In the genomic region with DNA sequence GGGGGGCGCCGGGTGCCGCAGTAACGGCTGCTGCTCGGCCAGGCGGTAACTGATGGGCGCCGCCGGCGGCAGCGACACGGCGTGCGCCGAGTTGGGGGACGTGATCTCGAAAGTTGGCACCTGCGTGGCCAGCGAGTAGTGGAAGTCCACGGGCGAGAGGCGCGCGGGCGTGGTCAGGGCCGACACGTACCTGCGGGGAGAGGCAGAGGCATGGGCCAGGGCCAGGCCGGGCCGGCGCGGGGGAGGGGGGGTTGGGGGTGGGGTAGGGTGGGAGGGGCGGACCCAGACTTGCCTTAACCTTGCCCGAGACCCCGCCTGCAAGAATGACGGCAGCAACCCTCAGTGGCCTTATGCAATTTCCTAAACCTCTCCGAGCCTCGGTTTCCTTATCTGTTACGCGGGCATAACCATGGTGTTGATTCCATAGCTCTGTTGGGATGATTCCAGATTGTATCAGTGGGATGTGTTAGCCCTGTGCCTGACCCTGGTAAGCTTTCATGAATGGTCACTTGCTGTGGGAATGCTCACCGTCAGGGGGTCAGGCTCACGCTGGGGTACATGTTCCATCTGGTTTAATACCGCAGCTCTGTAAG, we compare ENCODE assay signal across 8 cellular contexts. TPM values are rescaled to one million over a fixed set of nuclear protein-coding genes. Genes with fewer than 3 reads are reported as not detected.
DNase-seq lines count a peak whose midpoint lies in the region; ATAC-seq and TF ChIP-seq lines count a peak whose summit lies in the region.

No MANE protein-coding gene starts in this region.

- RAD21 ChIA-PET in HCT116 (lab: Charles Lee; ENCODE audit: low non-redundant PET in 1 of 2, low total read pairs in 2 of 2, uncharacterized antibody in 2 of 2, unreplicated experiment in 2 of 2), result no interaction called here

- TF ChIP-seq POLR2A in HCT116 (IDR thresholded peaks at IDR 0.05; ENCODE audit: borderline replicate concordance, extremely low read depth, insufficient read depth, insufficient read length), result no peak

- no peak for ATAC-seq in HCT116
- ATAC-seq in heart right ventricle, result peak in 7 of 8 donors; percentile 8 to 35 (median 21)
- ATAC-seq in PC-3, result no peak

- CTCF ChIA-PET in A673 (lab: Charles Lee) (interaction anchor here (0.7 kb wide), 1 partner anchor 65 kb away, joined by 4 read pairs; no protein-coding TSS in a partner anchor), HCT116 (lab: Charles Lee) (interaction anchor here (1.3 kb wide), 1 partner anchor 61 kb away, joined by 7 read pairs; no protein-coding TSS in a partner anchor), PC-3 (lab: Charles Lee) (no interaction called here)

- no peak for TF ChIP-seq RAD21 in HCT116 (IDR thresholded peaks at IDR 0.05; ENCODE audit: low read depth)

- no peaks in the 10 kb centered on the region for H3K9me2 ChIP-seq in HCT116 (ENCODE audit: insufficient read depth)
- no peaks in the 10 kb centered on the region for H3K9me2 ChIP-seq in PC-3 (replicated peaks; ENCODE audit: low read length)

- H3K4me2 ChIP-seq in HCT116 (ENCODE audit: low read length), result peak overlapping the region; percentile 85; the same call in 1 of the 2 replicates
- H3K4me2 ChIP-seq in skeletal muscle satellite cell (ENCODE audit: low read length), result peak overlapping the region; percentile 83
- no peak overlapping the region for H3K4me2 ChIP-seq in PC-3 (ENCODE audit: low read length)

- no peak overlapping the region for H3K27ac ChIP-seq in A673 (ENCODE audit: low read depth, low read length, poor library complexity, severe bottlenecking)
- H3K27ac ChIP-seq in HCT116 (ENCODE audit: low read depth, low read length), result no peak overlapping the region; the same call in 1 of the 2 replicates
- peak overlapping the region in 9 of 10 donors; percentile 46 to 71 (median 67) for H3K27ac ChIP-seq in heart right ventricle
- H3K27ac ChIP-seq in PC-3 (ENCODE audit: low read length), result no peak overlapping the region

- H3K36me3 ChIP-seq in A673 (ENCODE audit: insufficient read depth, low read length, poor library complexity, severe bottlenecking) (no peaks in the 10 kb centered on the region), HCT116 (ENCODE audit: control insufficient read depth in 1 of 2, insufficient read depth in 2 of 2, low read length in 2 of 2) (no peaks in the 10 kb centered on the region), heart right ventricle (peaks cover 0 to 23% (median 0%) of the 10 kb centered on the region in 9 donors), skeletal muscle satellite cell (ENCODE audit: insufficient read depth, low read length) (no peaks in the 10 kb centered on the region), PC-3 (ENCODE audit: low read depth, low read length) (no peaks in the 10 kb centered on the region)

- POLR2A ChIA-PET in A673 (lab: Charles Lee; ENCODE audit: low non-redundant PET) (no interaction called here), HCT116 (lab: Charles Lee) (no interaction called here), PC-3 (lab: Charles Lee; ENCODE audit: unreplicated experiment) (no interaction called here)

- DNase-seq in A673 (ENCODE audit: low spot score) (no peak), HCT116 (ENCODE audit: low read depth, low spot score) (no peak), activated T-cell treated with anti-CD3 and anti-CD28 coated beads for 4 hours (peak; percentile 14), heart right ventricle (peak; percentile 17 to 36), PC-3 (no peak), GM19238 (ENCODE audit: insufficient read length, low spot score) (no peak), epidermal melanocyte (ENCODE audit: insufficient read length, low spot score) (no peak)

- H3K27me3 ChIP-seq in A673 (replicated peaks; ENCODE audit: insufficient read depth, low read depth, low read length, poor library complexity) (peaks cover 13% of the 10 kb centered on the region), HCT116 (ENCODE audit: insufficient read depth, low read length) (no peaks in the 10 kb centered on the region), heart right ventricle (peaks cover 0 to 44% (median 0%) of the 10 kb centered on the region in 7 donors), skeletal muscle satellite cell (ENCODE audit: control insufficient read depth, insufficient read depth, low read length) (peaks cover 64% of the 10 kb centered on the region), PC-3 (ENCODE audit: low read length) (no peaks in the 10 kb centered on the region)

- no TSS peak for BruUV-seq in A673 (replicated peaks; lab: Mats Ljungman, UMichigan)
- no TSS peak for BruUV-seq in HCT116 (replicated peaks; lab: Mats Ljungman, UMichigan)
- BruUV-seq in PC-3 (replicated peaks; lab: Mats Ljungman, UMichigan), result no TSS peak

- H3K9ac ChIP-seq in HCT116 (ENCODE audit: low read length), result no peak overlapping the region
- no peak overlapping the region for H3K9ac ChIP-seq in skeletal muscle satellite cell (ENCODE audit: low read depth, low read length)
- H3K9ac ChIP-seq in PC-3 (ENCODE audit: low read length), result no peak overlapping the region

- H3K4me1 ChIP-seq in A673 (ENCODE audit: insufficient read depth, low read length, poor library complexity, severe bottlenecking) (no peaks in the 10 kb centered on the region), HCT116 (ENCODE audit: control insufficient read depth in 1 of 2, insufficient read depth in 2 of 2, low read length in 2 of 2) (peaks cover 0 to 21% of the 10 kb centered on the region in 2 experiments; a peak in 2 of 4 replicates), heart right ventricle (peaks cover 3 to 25% (median 17%) of the 10 kb centered on the region in 9 donors), skeletal muscle satellite cell (ENCODE audit: control insufficient read depth, insufficient read depth, low read length) (no peaks in the 10 kb centered on the region), PC-3 (ENCODE audit: insufficient read depth, low read length) (no peaks in the 10 kb centered on the region)

- H3K9me3 ChIP-seq in A673 (ENCODE audit: low read depth, low read length, poor library complexity, severe bottlenecking), result no peaks in the 10 kb centered on the region
- no peaks in the 10 kb centered on the region for H3K9me3 ChIP-seq in HCT116 (ENCODE audit: control insufficient read depth in 1 of 2, insufficient read depth in 1 of 2, low read depth in 1 of 2, low read length in 2 of 2)
- no peaks in the 10 kb centered on the region for H3K9me3 ChIP-seq in heart right ventricle
- no peaks in the 10 kb centered on the region for H3K9me3 ChIP-seq in skeletal muscle satellite cell (replicated peaks; ENCODE audit: low read length)
- no peaks in the 10 kb centered on the region for H3K9me3 ChIP-seq in PC-3 (ENCODE audit: low read length)

- 17 to 20% methylated on average over 43 of the region's 43 CpGs for WGBS in heart right ventricle, 2 donors

- intact Hi-C loops in A673 (cut with micrococcal nuclease; ENCODE audit: unreplicated experiment), result loop anchor here (10.0 kb wide), 1 partner anchor 214 kb away; no protein-coding TSS in a partner anchor
- intact Hi-C loops in HCT116 (cut with micrococcal nuclease), result loop anchor here (10.0 kb wide), 2 partner anchors 214 to 306 kb away; no protein-coding TSS in a partner anchor
- intact Hi-C loops in heart right ventricle (cut with DNase I), result loop anchor here in 4 of 10 donors (5.0 to 10.0 kb wide), 5 partner anchors 51 to 224 kb away; partner anchors contain the start of gene PSD2 (in 1 of the 4)
- intact Hi-C loops in PC-3 (cut with micrococcal nuclease), result no loop called here

- H4K20me1 ChIP-seq in HCT116 (ENCODE audit: insufficient read depth) (no peaks in the 10 kb centered on the region), PC-3 (ENCODE audit: low read length) (no peaks in the 10 kb centered on the region)

- no peak for TF ChIP-seq CTCF in A673 (conservative IDR thresholded peaks at IDR 0.05; ENCODE audit: low read depth, low read length)
- TF ChIP-seq CTCF in HCT116 (IDR thresholded peaks at IDR 0.05 in 2 of 3, conservative IDR thresholded peaks at IDR 0.05 in 1 of 3; ENCODE audit: borderline replicate concordance in 1 of 3, insufficient read depth in 1 of 3, low read depth in 2 of 3, low read length in 2 of 3), result no peak
- no peak for TF ChIP-seq CTCF in heart right ventricle (IDR thresholded peaks at IDR 0.05)
- no peak for TF ChIP-seq CTCF in PC-3 (conservative IDR thresholded peaks at IDR 0.05; ENCODE audit: low read depth, low read length)

- no peak overlapping the region for H2AFZ ChIP-seq in HCT116 (ENCODE audit: low read depth, low read length, poor library complexity, severe bottlenecking)
- no peak overlapping the region for H2AFZ ChIP-seq in PC-3 (ENCODE audit: low read length)

- H3K79me2 ChIP-seq in HCT116 (ENCODE audit: insufficient read depth, low read length) (no peaks in the 10 kb centered on the region), PC-3 (ENCODE audit: low read length) (no peaks in the 10 kb centered on the region)

- H3K4me3 ChIP-seq in A673 (ENCODE audit: low read depth, low read length, poor library complexity, severe bottlenecking), result peak overlapping the region; percentile 66
- no peak overlapping the region for H3K4me3 ChIP-seq in HCT116 (replicated peaks in 1 of 2; ENCODE audit: low read depth in 1 of 2, low read length in 2 of 2)
- peak overlapping the region; percentile 28 to 70 (median 62) for H3K4me3 ChIP-seq in heart right ventricle
- H3K4me3 ChIP-seq in skeletal muscle satellite cell (ENCODE audit: low read length), result peak overlapping the region; percentile 70
- H3K4me3 ChIP-seq in PC-3 (ENCODE audit: low read length), result no peak overlapping the region

- H3F3A ChIP-seq in PC-3 (ENCODE audit: low read length, unreplicated experiment), result no peaks in the 10 kb centered on the region

TF ChIP-seq in HCT116, 20 proteins besides CTCF, POLR2A, EP300 and RAD21 (continues in another document):
- TF ChIP-seq MAX (IDR thresholded peaks at IDR 0.05) (no peak), EZH2 (IDR thresholded peaks at IDR 0.05) (no peak), ZNF274 (IDR thresholded peaks at IDR 0.05; ENCODE audit: low read depth, low read length) (no peak), YY1 (IDR thresholded peaks at IDR 0.05; ENCODE audit: extremely low read depth, insufficient replicate concordance, low read depth, low read length) (no peak), ELF1 (IDR thresholded peaks at IDR 0.05; ENCODE audit: borderline replicate concordance, low read depth) (no peak), POLR2AphosphoS5 (IDR thresholded peaks at IDR 0.05; ENCODE audit: low read depth, low read length) (no peak), EGR1 (IDR thresholded peaks at IDR 0.05; ENCODE audit: low read depth) (no peak), SP1 (IDR thresholded peaks at IDR 0.05; ENCODE audit: low read depth) (no peak)

RNA-seq across cellular contexts. Expression of gene PSD2, which starts 53.0 kb away (rescaled TPM):
- 0.26 and 0.70 TPM in 2 replicates for total RNA-seq in A673 (2021)
- total RNA-seq in HCT116 (2021; ENCODE audit: unreplicated experiment), result 0.79 TPM
- 0.25 and 0.29 TPM in 2 replicates for polyA plus RNA-seq in HCT116 (2012)
- total RNA-seq in heart right ventricle, result under 1 TPM in 2 of 10 donors, not detected in 8; 0.08 to 0.09 TPM
- polyA plus RNA-seq in heart right ventricle, result under 1 TPM in 1 of 2 donors, not detected in 1; 0.03 TPM
- total RNA-seq in skeletal muscle satellite cell (2012; rRNA removed), result not detected in 2 replicates
- not detected in 2 replicates for total RNA-seq in PC-3 (2014; rRNA removed)

Comparison
In these comparisons a context has a peak if more than half of its experiments do, and no peak if none do; other contexts are left out.
1. DNase-seq: peak in activated T-cell treated with anti-CD3 and anti-CD28 coated beads for 4 hours (single experiment) and heart right ventricle (2 of 2); none in A673 (single experiment), HCT116 (single experiment), PC-3 (single experiment), GM19238 (single experiment) and epidermal melanocyte (single experiment).
2. H3K27ac ChIP-seq: peak in heart right ventricle (9 of 10); none in A673 (single experiment), HCT116 (single experiment) and PC-3 (single experiment).
3. H3K4me3 ChIP-seq: peak in A673 (single experiment), heart right ventricle (10 of 10) and skeletal muscle satellite cell (single experiment); none in HCT116 (0 of 2) and PC-3 (single experiment).
4. ATAC-seq: peak in heart right ventricle (7 of 8); none in HCT116 (single experiment) and PC-3 (single experiment).